In genomic region chr14:79011091-79011919, GRCh38 we compare ENCODE assay signal across 8 cellular contexts.
DNase-seq lines count a peak whose midpoint lies in the region; ATAC-seq and TF ChIP-seq lines count a peak whose summit lies in the region.

No MANE protein-coding gene starts in this region.

- peak; percentile 53 for ATAC-seq in DND-41 (ENCODE audit: insufficient read depth, low read depth)
- ATAC-seq in gastroesophageal sphincter = no peak
- no peak for ATAC-seq in GM19463 (IDR thresholded peaks at IDR 0.05; ENCODE audit: unreplicated experiment)
- ATAC-seq in GM21786 (IDR thresholded peaks at IDR 0.05; ENCODE audit: unreplicated experiment) = no peak

- H3K36me3 ChIP-seq in DND-41 (ENCODE audit: insufficient read depth, low read length) (no peaks in the 10 kb centered on the region), gastroesophageal sphincter (no peaks in the 10 kb centered on the region), thyroid gland (no peaks in the 10 kb centered on the region)

- WGBS in gastroesophageal sphincter (ENCODE audit: low coverage in 1 of 2), 2 donors = 35 to 51% methylated on average over 8 of the region's 8 CpGs
- 54 to 55% methylated on average over 8 of the region's 8 CpGs for WGBS in thyroid gland, 2 donors

- H3K4me2 ChIP-seq in DND-41 (ENCODE audit: insufficient read depth, low read length) = no peak overlapping the region

- intact Hi-C loops in thyroid gland (cut with DNase I) = no loop called here

- no peaks in the 10 kb centered on the region for H3K27me3 ChIP-seq in DND-41 (ENCODE audit: insufficient read depth, low read length, poor library complexity)
- no peaks in the 10 kb centered on the region for H3K27me3 ChIP-seq in gastroesophageal sphincter
- no peaks in the 10 kb centered on the region for H3K27me3 ChIP-seq in thyroid gland

- DNase-seq in DND-41 = peak; percentile 14
- peak; percentile 41 for DNase-seq in Jurkat, Clone E6-1 (ENCODE audit: low read depth, low spot score)
- peak; percentile 9 for DNase-seq in SK-N-DZ (ENCODE audit: low spot score)
- DNase-seq in thyroid gland = peak in 1 of 2 donors; percentile 1
- DNase-seq in activated CD4-positive, alpha-beta T cell treated with anti-CD3 and anti-CD28 coated beads for 48 hours = no peak

- H3K4me3 ChIP-seq in DND-41 (ENCODE audit: low read depth in 1 of 2, low read length in 2 of 2) (no peak overlapping the region), gastroesophageal sphincter (no peak overlapping the region), thyroid gland (replicated peaks in 1 of 3) (no peak overlapping the region)
- H3K4me3 ChIP-seq in Jurkat, Clone E6-1 (ENCODE audit: low read length) = no peak overlapping the region

- H3K9me3 ChIP-seq in DND-41 (ENCODE audit: insufficient read depth, low read length, severe bottlenecking) = no peaks in the 10 kb centered on the region
- no peaks in the 10 kb centered on the region for H3K9me3 ChIP-seq in gastroesophageal sphincter
- H3K9me3 ChIP-seq in thyroid gland = no peaks in the 10 kb centered on the region

- TF ChIP-seq CTCF in DND-41 (IDR thresholded peaks at IDR 0.05; ENCODE audit: borderline replicate concordance, extremely low read depth, low read length, poor library complexity, severe bottlenecking) (peak; percentile 59), gastroesophageal sphincter (IDR thresholded peaks at IDR 0.05) (peak; percentile 23 to 65 (median 46)), thyroid gland (IDR thresholded peaks at IDR 0.05) (peak in 4 of 6 experiments; percentile 12 to 58 (median 42))

- no peak for TF ChIP-seq EP300 in gastroesophageal sphincter (IDR thresholded peaks at IDR 0.05)

- H3K4me1 ChIP-seq in DND-41 (ENCODE audit: insufficient read depth, low read length) (no peaks in the 10 kb centered on the region), gastroesophageal sphincter (peaks cover 2 to 12% (median 3%) of the 10 kb centered on the region in 3 donors), thyroid gland (peaks cover 0 to 5% of the 10 kb centered on the region in 2 donors)

- H3K79me2 ChIP-seq in DND-41 (ENCODE audit: insufficient read depth, low read length) = no peaks in the 10 kb centered on the region

- H3K9ac ChIP-seq in DND-41 (ENCODE audit: low read depth, low read length) = no peak overlapping the region

- no peak overlapping the region for H3K27ac ChIP-seq in DND-41 (ENCODE audit: low read length)
- H3K27ac ChIP-seq in gastroesophageal sphincter = peak overlapping the region in 2 of 4 donors; percentile 12 to 32
- no peak overlapping the region for H3K27ac ChIP-seq in thyroid gland

- no peak for TF ChIP-seq POLR2A in gastroesophageal sphincter (IDR thresholded peaks at IDR 0.05)
- TF ChIP-seq POLR2A in thyroid gland (IDR thresholded peaks at IDR 0.05) = no peak

- H4K20me1 ChIP-seq in DND-41 (ENCODE audit: insufficient read depth, low read length) = no peaks in the 10 kb centered on the region

- H2AFZ ChIP-seq in DND-41 (ENCODE audit: low read depth, low read length) = no peak overlapping the region
